ENCODE assay signal across 1 cellular context in the genomic region with DNA sequence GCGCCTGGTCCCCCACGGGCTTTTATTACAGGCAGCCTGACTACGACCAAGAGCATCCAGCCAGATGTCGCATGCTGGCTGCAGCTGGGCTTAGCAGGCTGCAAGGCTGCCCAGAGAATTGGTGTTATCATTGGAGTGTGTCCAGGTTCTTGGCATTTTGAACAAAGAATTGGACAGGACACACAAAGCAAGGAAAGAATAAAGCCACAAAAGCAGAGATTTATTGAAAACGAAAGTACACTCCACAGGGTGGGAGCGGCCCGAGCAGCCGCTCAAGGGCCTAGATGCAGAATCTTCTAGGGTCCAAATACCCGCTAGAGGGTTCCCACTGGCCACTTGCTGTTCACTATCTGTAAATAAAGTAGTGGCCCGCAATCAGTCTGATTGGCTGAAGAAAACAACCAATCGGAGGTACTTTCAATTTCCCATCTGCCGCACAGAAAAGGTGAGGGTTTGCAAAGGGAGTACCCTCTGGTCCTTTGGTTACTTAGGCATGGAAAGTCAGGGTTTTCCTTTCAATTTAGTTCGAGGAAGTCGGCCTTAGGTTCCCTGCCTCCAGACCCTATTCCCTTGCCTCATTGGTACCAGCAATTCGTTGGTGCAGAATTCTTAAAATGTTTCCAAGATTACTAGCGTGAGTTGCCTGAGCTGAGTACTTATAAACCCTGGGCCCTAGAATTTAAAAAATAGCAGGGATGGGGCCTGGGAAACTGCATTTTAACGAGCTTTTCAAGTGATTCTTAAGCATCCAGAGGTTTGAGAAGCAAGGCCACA.
TF ChIP-seq lines count a peak whose summit lies in the region.

No MANE protein-coding gene starts in this region.

TF ChIP-seq in IMR-90, 13 proteins besides CTCF, POLR2A, EP300 and RAD21:
- TF ChIP-seq MXI1 (IDR thresholded peaks at IDR 0.05; ENCODE audit: borderline replicate concordance, low read depth, low read length): no peak
- no peak for TF ChIP-seq NFE2L2 (IDR thresholded peaks at IDR 0.05; ENCODE audit: low read depth, low read length)
- no peak for TF ChIP-seq SMC3 (IDR thresholded peaks at IDR 0.05; ENCODE audit: low read depth, low read length)
- TF ChIP-seq, protein P1, sequence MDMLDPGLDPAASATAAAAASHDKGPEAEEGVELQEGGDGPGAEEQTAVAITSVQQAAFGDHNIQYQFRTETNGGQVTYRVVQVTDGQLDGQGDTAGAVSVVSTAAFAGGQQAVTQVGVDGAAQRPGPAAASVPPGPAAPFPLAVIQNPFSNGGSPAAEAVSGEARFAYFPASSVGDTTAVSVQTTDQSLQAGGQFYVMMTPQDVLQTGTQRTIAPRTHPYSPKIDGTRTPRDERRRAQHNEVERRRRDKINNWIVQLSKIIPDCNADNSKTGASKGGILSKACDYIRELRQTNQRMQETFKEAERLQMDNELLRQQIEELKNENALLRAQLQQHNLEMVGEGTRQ (IDR thresholded peaks at IDR 0.05; ENCODE audit: low read depth, low read length): no peak
- TF ChIP-seq RFX5 (IDR thresholded peaks at IDR 0.05; ENCODE audit: low read depth, low read length): no peak
